Comparison of ENCODE assay signal across 8 cellular contexts in genomic region chrX:48521353-48522243, GRCh38. TPM values are rescaled to one million over a fixed set of nuclear protein-coding genes. Genes with fewer than 3 reads are reported as not detected.
DNase-seq lines count a peak whose midpoint lies in the region; ATAC-seq, FAIRE-seq and TF ChIP-seq lines count a peak whose summit lies in the region.

Gene EBP (plus strand): TSS chrX:48521808. CDS start chrX:48523772, 1,964 bp downstream.

- TF ChIP-seq POLR2A in HepG2 (IDR thresholded peaks at IDR 0.05; ENCODE audit: insufficient read depth in 1 of 2, low read depth in 2 of 2, low read length in 2 of 2) = peak; percentile 72 to 91

- H3K4me3 ChIP-seq in HepG2 (replicated peaks in 1 of 3; ENCODE audit: insufficient read depth in 1 of 3, low read depth in 2 of 3, low read length in 3 of 3) = peak within 1 kb of the TSS; percentile 54 to 77 (median 59)

- no peaks in the 10 kb centered on the region for H3K9me3 Mint-ChIP-seq in dendritic cell treated with granulocyte-macrophage colony-stimulating factor and Interleukin-4, amounts not matched to agents 40 ng/mL and 50 ng/mL, for 4 days

- DNase-seq in C1 segment of cervical spinal cord (lab: John Stamatoyannopoulos, UW) = peak in 13 of 14 donors; percentile 3 to 86 (median 61)
- DNase-seq in NCI-H748 treated with DMSO at 0.1 percent for 48 hours (lab: John Stamatoyannopoulos, UW) = peak; percentile 87
- peak; percentile 92 for DNase-seq in activated CD4-positive, alpha-beta T cell treated with anti-CD3 and anti-CD28 coated beads, Interleukin-2, amount 50 U/mL, for 1 hour
- peak; percentile 84 for DNase-seq in HepG2 (ENCODE audit: low spot score)
- peak; percentile 90 for DNase-seq in stimulated activated CD4-positive, alpha-beta T cell treated with anti-CD3 and anti-CD28 coated beads, Interleukin-2, amount 100 ng/mL, for 48 hours

- no peak within 1 kb of the TSS for H2AFZ ChIP-seq in HepG2 (ENCODE audit: low read length)

- intact Hi-C loops in dendritic cell treated with granulocyte-macrophage colony-stimulating factor and Interleukin-4, amounts not matched to agents 40 ng/mL and 50 ng/mL, for 4 days (cut with micrococcal nuclease) = no loop called here
- intact Hi-C loops in HepG2 (cut with micrococcal nuclease; ENCODE audit: unreplicated experiment) = no loop called here

- TF ChIP-seq CTCF in HepG2 (CRISPR knock-in tag; IDR thresholded peaks at IDR 0.05) = no peak

- peak within 1 kb of the TSS; percentile 83 for H3K9ac ChIP-seq in HepG2 (ENCODE audit: insufficient read depth, low read depth, low read length)

- BruUV-seq in HepG2 (replicated peaks; lab: Mats Ljungman, UMichigan) = TSS peak; percentile 83

- FAIRE-seq in HepG2 (lab: Jason Lieb, UNC) = peak; percentile 72

- H3K27me3 Mint-ChIP-seq in dendritic cell treated with granulocyte-macrophage colony-stimulating factor and Interleukin-4, amounts not matched to agents 40 ng/mL and 50 ng/mL, for 4 days = no peaks in the 10 kb centered on the region

- H3K4me2 ChIP-seq in HepG2 (ENCODE audit: low read depth, low read length) = peak within 1 kb of the TSS; percentile 79

- no peaks in the 10 kb centered on the region for H3K27me3 ChIP-seq in HepG2 (ENCODE audit: control insufficient read depth in 1 of 2, insufficient read depth in 2 of 2, low read length in 2 of 2)

- CTCF ChIA-PET in HepG2 (lab: Yijun Ruan, JAX; ENCODE audit: low intra/inter-chr PET ratio, low total read pairs) = no interaction called here

- H3K4me1 Mint-ChIP-seq in dendritic cell treated with granulocyte-macrophage colony-stimulating factor and Interleukin-4, amounts not matched to agents 40 ng/mL and 50 ng/mL, for 4 days (ENCODE audit: low read depth) = peaks cover 24% of the 10 kb centered on the region

- H3K4me1 ChIP-seq in HepG2 (ENCODE audit: insufficient read depth, low read length) = peaks cover 30% of the 10 kb centered on the region

- peak within 1 kb of the TSS; percentile 90 for H3K27ac ChIP-seq in HepG2 (ENCODE audit: extremely low read length, insufficient read depth, low read length)

- in situ Hi-C loops in HepG2 (cut with HindIII; ENCODE audit: extremely low pct_ligation_motif_present, low pct_unique_long_range_greater_than_20kb) = no loop called here

- H4K20me1 ChIP-seq in HepG2 (ENCODE audit: insufficient read depth, low read length) = no peaks in the 10 kb centered on the region

- peaks cover 17% of the 10 kb centered on the region for H3K79me2 ChIP-seq in HepG2 (ENCODE audit: insufficient read depth, low read length)

- H3K4me3 Mint-ChIP-seq in dendritic cell treated with granulocyte-macrophage colony-stimulating factor and Interleukin-4, amounts not matched to agents 40 ng/mL and 50 ng/mL, for 4 days = peak within 1 kb of the TSS; percentile 77

- 36% methylated on average over 5 of the region's 66 CpGs for WGBS in HepG2 (ENCODE audit: low lambda C conversion rate)

- POLR2A ChIA-PET in HepG2 (lab: Yijun Ruan, JAX) = interaction anchor here (0.9 to 2.0 kb wide), 8 partner anchors 10 to 53 kb away, joined by 3 to 25 read pairs (median 6); partner anchors contain the start of genes RBM3, SLC38A5 and TBC1D25

- ATAC-seq in GM19395 (IDR thresholded peaks at IDR 0.05; ENCODE audit: unreplicated experiment) (peak; percentile 94), HG03558 (IDR thresholded peaks at IDR 0.05; ENCODE audit: extremely low read depth, unreplicated experiment) (peak; percentile 91), HepG2 (peak; percentile 98)

- TF ChIP-seq RAD21 in HepG2 (CRISPR knock-in tag; IDR thresholded peaks at IDR 0.05) = no peak

- H3K36me3 Mint-ChIP-seq in dendritic cell treated with granulocyte-macrophage colony-stimulating factor and Interleukin-4, amounts not matched to agents 40 ng/mL and 50 ng/mL, for 4 days (ENCODE audit: low read depth) = peaks cover 11% of the 10 kb centered on the region

- no peaks in the 10 kb centered on the region for H3K9me3 ChIP-seq in HepG2 (ENCODE audit: low read length)

- H3K27ac Mint-ChIP-seq in dendritic cell treated with granulocyte-macrophage colony-stimulating factor and Interleukin-4, amounts not matched to agents 40 ng/mL and 50 ng/mL, for 4 days = peak within 1 kb of the TSS; percentile 69

- no peaks in the 10 kb centered on the region; a peak in 1 of 5 replicates for H3K36me3 ChIP-seq in HepG2 (replicated peaks in 1 of 2; ENCODE audit: control insufficient read depth in 1 of 2, insufficient read depth in 2 of 2, low read length in 2 of 2)

- TF ChIP-seq EP300 in HepG2 (IDR thresholded peaks at IDR 0.05; ENCODE audit: low read depth in 2 of 2, low read length in 2 of 2) (no peak), HepG2 (CRISPR knock-in tag; IDR thresholded peaks at IDR 0.05; ENCODE audit: borderline replicate concordance) (no peak)

TF ChIP-seq in HepG2, 621 proteins besides CTCF, POLR2A, EP300 and RAD21 (continues in another document):
- TF ChIP-seq IKZF4 (CRISPR knock-in tag; IDR thresholded peaks at IDR 0.05; ENCODE audit: borderline replicate concordance, low read depth, not compliant biosample characterization) (no peak), SP2 (CRISPR knock-in tag; IDR thresholded peaks at IDR 0.05) (peak; percentile 84), TEAD3 (CRISPR knock-in tag; optimal IDR thresholded peaks at IDR 0.05; ENCODE audit: borderline replicate concordance) (no peak), ZSCAN9 (CRISPR knock-in tag; IDR thresholded peaks at IDR 0.05; ENCODE audit: borderline replicate concordance) (no peak), SIX4 (CRISPR knock-in tag; IDR thresholded peaks at IDR 0.05) (no peak), ZNF317 (CRISPR knock-in tag; IDR thresholded peaks at IDR 0.05) (no peak), SAP130 (CRISPR knock-in tag; IDR thresholded peaks at IDR 0.05; ENCODE audit: low read depth) (peak; percentile 33; the same call in 1 of the 2 replicates), YY1 (IDR thresholded peaks at IDR 0.05; ENCODE audit: insufficient read depth, insufficient replicate concordance, low read depth, low read length) (peak; percentile 77), RBFOX2 (IDR thresholded peaks at IDR 0.05; ENCODE audit: low read depth, low read length) (peak; percentile 80), PITX1 (CRISPR knock-in tag; IDR thresholded peaks at IDR 0.05) (no peak), ZNF143 (CRISPR knock-in tag; IDR thresholded peaks at IDR 0.05) (no peak)
- TF ChIP-seq, protein P1, sequence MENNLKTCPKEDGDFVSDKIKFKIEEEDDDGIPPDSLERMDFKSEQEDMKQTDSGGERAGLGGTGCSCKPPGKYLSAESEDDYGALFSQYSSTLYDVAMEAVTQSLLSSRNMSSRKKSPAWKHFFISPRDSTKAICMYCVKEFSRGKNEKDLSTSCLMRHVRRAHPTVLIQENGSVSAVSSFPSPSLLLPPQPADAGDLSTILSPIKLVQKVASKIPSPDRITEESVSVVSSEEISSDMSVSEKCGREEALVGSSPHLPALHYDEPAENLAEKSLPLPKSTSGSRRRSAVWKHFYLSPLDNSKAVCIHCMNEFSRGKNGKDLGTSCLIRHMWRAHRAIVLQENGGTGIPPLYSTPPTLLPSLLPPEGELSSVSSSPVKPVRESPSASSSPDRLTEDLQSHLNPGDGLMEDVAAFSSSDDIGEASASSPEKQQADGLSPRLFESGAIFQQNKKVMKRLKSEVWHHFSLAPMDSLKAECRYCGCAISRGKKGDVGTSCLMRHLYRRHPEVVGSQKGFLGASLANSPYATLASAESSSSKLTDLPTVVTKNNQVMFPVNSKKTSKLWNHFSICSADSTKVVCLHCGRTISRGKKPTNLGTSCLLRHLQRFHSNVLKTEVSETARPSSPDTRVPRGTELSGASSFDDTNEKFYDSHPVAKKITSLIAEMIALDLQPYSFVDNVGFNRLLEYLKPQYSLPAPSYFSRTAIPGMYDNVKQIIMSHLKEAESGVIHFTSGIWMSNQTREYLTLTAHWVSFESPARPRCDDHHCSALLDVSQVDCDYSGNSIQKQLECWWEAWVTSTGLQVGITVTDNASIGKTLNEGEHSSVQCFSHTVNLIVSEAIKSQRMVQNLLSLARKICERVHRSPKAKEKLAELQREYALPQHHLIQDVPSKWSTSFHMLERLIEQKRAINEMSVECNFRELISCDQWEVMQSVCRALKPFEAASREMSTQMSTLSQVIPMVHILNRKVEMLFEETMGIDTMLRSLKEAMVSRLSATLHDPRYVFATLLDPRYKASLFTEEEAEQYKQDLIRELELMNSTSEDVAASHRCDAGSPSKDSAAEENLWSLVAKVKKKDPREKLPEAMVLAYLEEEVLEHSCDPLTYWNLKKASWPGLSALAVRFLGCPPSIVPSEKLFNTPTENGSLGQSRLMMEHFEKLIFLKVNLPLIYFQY (CRISPR knock-in tag; IDR thresholded peaks at IDR 0.05; ENCODE audit: borderline replicate concordance) = peak; percentile 46; the same call in 1 of the 2 replicates
- TF ChIP-seq, protein P2, sequence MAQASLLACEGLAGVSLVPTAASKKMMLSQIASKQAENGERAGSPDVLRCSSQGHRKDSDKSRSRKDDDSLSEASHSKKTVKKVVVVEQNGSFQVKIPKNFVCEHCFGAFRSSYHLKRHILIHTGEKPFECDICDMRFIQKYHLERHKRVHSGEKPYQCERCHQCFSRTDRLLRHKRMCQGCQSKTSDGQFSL (CRISPR knock-in tag; IDR thresholded peaks at IDR 0.05) = peak; percentile 95

RNA-seq across cellular contexts. Expression of gene EBP, which starts in this region (rescaled TPM):
- 162 and 260 TPM in 2 replicates for total RNA-seq in HepG2 (2016; rRNA removed; fragmentation: Illumina TruSeq; extraction: Trizol)
- 147 and 171 TPM in 2 replicates for total RNA-seq in HepG2 (2016; cell fraction: cytosol; rRNA removed; fragmentation: Illumina TruSeq; extraction: Trizol; ENCODE audit: low read depth)
- 146 and 274 TPM in 2 replicates for total RNA-seq in HepG2 (2016; cell fraction: insoluble cytoplasmic fraction; rRNA removed; fragmentation: Illumina TruSeq; extraction: Trizol)
- 149 and 167 TPM in 2 replicates for total RNA-seq in HepG2 (2016; cell fraction: membrane; rRNA removed; fragmentation: Illumina TruSeq; extraction: Trizol)
- total RNA-seq in HepG2 (2016; cell fraction: nucleus; rRNA removed; fragmentation: Illumina TruSeq; extraction: Trizol) = 182 and 206 TPM in 2 replicates
- 106 and 162 TPM in 2 replicates for polyA plus RNA-seq in HepG2 (2011; rRNA removed)
- polyA plus RNA-seq in HepG2 (2011; cell fraction: cytosol; rRNA removed) = 168 and 176 TPM in 2 replicates
- 94.7 and 111 TPM in 2 replicates for polyA plus RNA-seq in HepG2 (2011; cell fraction: nucleus; rRNA removed)
- polyA plus RNA-seq in HepG2 (2012) = 122 and 141 TPM in 2 replicates
- 138 and 157 TPM in 2 replicates for polyA plus RNA-seq in HepG2 (2016; cell fraction: cytosol; fragmentation: Illumina TruSeq; extraction: Trizol; ENCODE audit: low read depth)
- 129 and 142 TPM in 2 replicates for polyA plus RNA-seq in HepG2 (2016; cell fraction: insoluble cytoplasmic fraction; fragmentation: Illumina TruSeq; extraction: Trizol; ENCODE audit: low read depth)
- polyA plus RNA-seq in HepG2 (2016; cell fraction: membrane; fragmentation: Illumina TruSeq; extraction: Trizol; ENCODE audit: low read depth) = 117 and 128 TPM in 2 replicates
- polyA plus RNA-seq in HepG2 (2016; cell fraction: nucleus; fragmentation: Illumina TruSeq; extraction: Trizol; ENCODE audit: insufficient read depth, low read depth) = 318 and 347 TPM in 2 replicates
- 268 and 948 TPM in 2 replicates for polyA minus RNA-seq in HepG2 (2011; rRNA and poly(A)+ RNA removed; ENCODE audit: low replicate concordance)
- 59.2 and 70.4 TPM in 2 replicates for polyA minus RNA-seq in HepG2 (2011; cell fraction: cytosol; rRNA and poly(A)+ RNA removed)
- polyA minus RNA-seq in HepG2 (2011; cell fraction: nucleus; rRNA and poly(A)+ RNA removed) = 25.6 and 30.3 TPM in 2 replicates

Comparison
In these comparisons a context has a peak if more than half of its experiments do, and no peak if none do; other contexts are left out.
1. Peak in every context shown above with its lines: DNase-seq, ATAC-seq, H3K4me3 ChIP-seq and H3K27ac ChIP-seq.